8 cellular contexts compared by ENCODE assay signal in genomic region chr10:67790534-67791408, GRCh38. TPM values are rescaled to one million over a fixed set of nuclear protein-coding genes. Genes with fewer than 3 reads are reported as not detected.
DNase-seq lines count a peak whose midpoint lies in the region; ATAC-seq, FAIRE-seq and TF ChIP-seq lines count a peak whose summit lies in the region.

No MANE protein-coding gene starts in this region.

- H3K9ac ChIP-seq in HUES64 (ENCODE audit: low read depth, low read length) = no peak overlapping the region

- H3K27ac ChIP-seq in HUES64 (ENCODE audit: low read depth, low read length) (peak overlapping the region; percentile 59), heart right ventricle (no peak overlapping the region), small intestine (ENCODE audit: low read depth in 1 of 2, low read length in 1 of 2) (no peak overlapping the region)

- peak overlapping the region; percentile 25 for H3K4me3 Mint-ChIP-seq in activated T-helper 1 cell treated with anti-CD3 and anti-CD28 coated beads, Interleukin-12 subunit alpha, Interleukin-12 subunit beta, Interleukin-2, Interleukin-4 antibody, amounts not matched to agents 30 ng/mL and 10 ng/mL and 1 ng/mL, durations not matched to agents 14 hours and 24 hours and 36 hours

- H3K4me1 ChIP-seq in HUES64 (ENCODE audit: insufficient read depth, low read length) (peaks cover 28% of the 10 kb centered on the region), heart right ventricle (peaks cover 0 to 8% (median 0%) of the 10 kb centered on the region in 9 donors), small intestine (ENCODE audit: control insufficient read depth in 2 of 2, insufficient read depth in 1 of 2, low read depth in 1 of 2, low read length in 1 of 2) (no peaks in the 10 kb centered on the region)

- no peaks in the 10 kb centered on the region for H3K27me3 ChIP-seq in HUES64 (ENCODE audit: insufficient read depth, low read length)
- H3K27me3 ChIP-seq in heart right ventricle = no peaks in the 10 kb centered on the region
- H3K27me3 ChIP-seq in small intestine (ENCODE audit: control insufficient read depth in 2 of 2, insufficient read depth in 2 of 2, low read length in 2 of 2) = no peaks in the 10 kb centered on the region
- no peaks in the 10 kb centered on the region for H3K27me3 ChIP-seq in H7 (ENCODE audit: control insufficient read depth, insufficient read depth, low read length)

- H3K36me3 Mint-ChIP-seq in activated T-helper 1 cell treated with anti-CD3 and anti-CD28 coated beads, Interleukin-12 subunit alpha, Interleukin-12 subunit beta, Interleukin-2, Interleukin-4 antibody, amounts not matched to agents 30 ng/mL and 10 ng/mL and 1 ng/mL, durations not matched to agents 14 hours and 24 hours and 36 hours (ENCODE audit: low read depth) = peaks cover 2% of the 10 kb centered on the region

- 88% methylated on average over 6 of the region's 6 CpGs for WGBS in HUES64
- 68 to 77% methylated on average over 6 of the region's 6 CpGs for WGBS in heart right ventricle, 2 donors
- WGBS in small intestine, 3 donors = 43 to 60% (median 45%) methylated on average over 6 of the region's 6 CpGs

- H3K9me3 Mint-ChIP-seq in activated T-helper 1 cell treated with anti-CD3 and anti-CD28 coated beads, Interleukin-12 subunit alpha, Interleukin-12 subunit beta, Interleukin-2, Interleukin-4 antibody, amounts not matched to agents 30 ng/mL and 10 ng/mL and 1 ng/mL, durations not matched to agents 14 hours and 24 hours and 36 hours = no peaks in the 10 kb centered on the region

- no peaks in the 10 kb centered on the region for H3K27me3 Mint-ChIP-seq in activated T-helper 1 cell treated with anti-CD3 and anti-CD28 coated beads, Interleukin-12 subunit alpha, Interleukin-12 subunit beta, Interleukin-2, Interleukin-4 antibody, amounts not matched to agents 30 ng/mL and 10 ng/mL and 1 ng/mL, durations not matched to agents 14 hours and 24 hours and 36 hours (ENCODE audit: insufficient read depth)

- intact Hi-C loops in activated T-helper 1 cell treated with anti-CD3 and anti-CD28 coated beads, Interleukin-12 subunit alpha, Interleukin-12 subunit beta, Interleukin-2, Interleukin-4 antibody, amounts not matched to agents 30 ng/mL and 10 ng/mL and 1 ng/mL, durations not matched to agents 14 hours and 24 hours and 36 hours (cut with micrococcal nuclease) = loop anchor here (1.0 to 2.0 kb wide), 7 partner anchors 13 to 541 kb away; partner anchors contain the start of genes HERC4 and SIRT1
- intact Hi-C loops in heart right ventricle (cut with DNase I) (no loop called here), posterior vena cava (cut with DNase I) (no loop called here)

- peak overlapping the region; percentile 86 for H3K27ac Mint-ChIP-seq in activated T-helper 1 cell treated with anti-CD3 and anti-CD28 coated beads, Interleukin-12 subunit alpha, Interleukin-12 subunit beta, Interleukin-2, Interleukin-4 antibody, amounts not matched to agents 30 ng/mL and 10 ng/mL and 1 ng/mL, durations not matched to agents 14 hours and 24 hours and 36 hours

- H3K9me3 ChIP-seq in HUES64 (ENCODE audit: insufficient read depth, low read depth, low read length) (no peaks in the 10 kb centered on the region), heart right ventricle (no peaks in the 10 kb centered on the region), small intestine (ENCODE audit: control insufficient read depth, low read depth) (no peaks in the 10 kb centered on the region)

- peaks cover 33% of the 10 kb centered on the region for H3K4me1 Mint-ChIP-seq in activated T-helper 1 cell treated with anti-CD3 and anti-CD28 coated beads, Interleukin-12 subunit alpha, Interleukin-12 subunit beta, Interleukin-2, Interleukin-4 antibody, amounts not matched to agents 30 ng/mL and 10 ng/mL and 1 ng/mL, durations not matched to agents 14 hours and 24 hours and 36 hours (ENCODE audit: low read depth)

- no peak for ATAC-seq in heart right ventricle

- H3K36me3 ChIP-seq in HUES64 (ENCODE audit: insufficient read depth, low read length) (no peaks in the 10 kb centered on the region), heart right ventricle (no peaks in the 10 kb centered on the region), small intestine (ENCODE audit: control insufficient read depth in 2 of 2, insufficient read depth in 2 of 2, low read length in 2 of 2) (no peaks in the 10 kb centered on the region), H7 (replicated peaks; ENCODE audit: control insufficient read depth, insufficient read depth, low read length) (no peaks in the 10 kb centered on the region)

- DNase-seq in GM19239 (ENCODE audit: insufficient read length, low spot score) = no peak
- peak; percentile 27 for DNase-seq in activated T-helper 1 cell treated with anti-CD3 and anti-CD28 coated beads, Interleukin-12 subunit alpha, Interleukin-12 subunit beta, Interleukin-2, Interleukin-4 antibody, amounts not matched to agents 30 ng/mL and 10 ng/mL and 1 ng/mL, durations not matched to agents 14 hours and 24 hours and 36 hours (ENCODE audit: low spot score)
- DNase-seq in renal cortical epithelial cell (ENCODE audit: low read depth) = peak; percentile 91
- no peak for DNase-seq in heart right ventricle
- no peak for DNase-seq in posterior vena cava (ENCODE audit: low spot score)
- no peak for DNase-seq in small intestine
- DNase-seq in H7 = no peak

- peak; percentile 71 for FAIRE-seq in GM19239 (lab: Jason Lieb, UNC)
- FAIRE-seq in small intestine (lab: Jason Lieb, UNC) = no peak

- H3K4me3 ChIP-seq in HUES64 (ENCODE audit: low read length) = no peak overlapping the region
- no peak overlapping the region for H3K4me3 ChIP-seq in heart right ventricle
- no peak overlapping the region for H3K4me3 ChIP-seq in small intestine (ENCODE audit: low read depth in 1 of 2, low read length in 2 of 2)
- no peak overlapping the region for H3K4me3 ChIP-seq in H7 (ENCODE audit: insufficient read depth, low read depth, low read length)

- TF ChIP-seq CTCF in heart right ventricle (IDR thresholded peaks at IDR 0.05) = no peak

RNA-seq across cellular contexts. Expression of gene DNAJC12, which starts 47.2 kb away (rescaled TPM):
- polyA plus RNA-seq in HUES64 (2013, experiment 1 of 2) = 1.2 TPM
- polyA plus RNA-seq in HUES64 (2013, experiment 2 of 2) = 2.7 TPM
- 25.0 and 27.2 TPM in 2 replicates for total RNA-seq in activated T-helper 1 cell treated with anti-CD3 and anti-CD28 coated beads, Interleukin-12 subunit alpha, Interleukin-12 subunit beta, Interleukin-2, Interleukin-4 antibody, amounts not matched to agents 30 ng/mL and 10 ng/mL and 1 ng/mL, durations not matched to agents 14 hours and 24 hours and 36 hours
- total RNA-seq in renal cortical epithelial cell = 3.0 and 13.3 TPM in 2 replicates
- total RNA-seq in heart right ventricle = 10 to 100 TPM in 1 of 10 donors, 1 to 10 TPM in 9; 3.5 to 12.2 (median 5.1) TPM
- polyA plus RNA-seq in heart right ventricle = 1 to 10 TPM; 1.4 to 4.5 TPM
- 1 to 10 TPM; 2.7 to 4.0 TPM for total RNA-seq in posterior vena cava
- polyA plus RNA-seq in small intestine = 1 to 10 TPM; 4.6 to 7.8 (median 5.8) TPM
- 0.31 and 1.00 TPM in 2 replicates for total RNA-seq in H7 (2014; rRNA removed; shearing (Covaris generic))

Comparison
In these comparisons a context has a peak if more than half of its experiments do, and no peak if none do; other contexts are left out.
1. DNase-seq: peak in activated T-helper 1 cell treated with anti-CD3 and anti-CD28 coated beads, Interleukin-12 subunit alpha, Interleukin-12 subunit beta, Interleukin-2, Interleukin-4 antibody, amounts not matched to agents 30 ng/mL and 10 ng/mL and 1 ng/mL, durations not matched to agents 14 hours and 24 hours and 36 hours (single experiment) and renal cortical epithelial cell (single experiment); none in GM19239 (single experiment), heart right ventricle (0 of 2), posterior vena cava (single experiment), small intestine (single experiment) and H7 (single experiment).